In the genomic region with DNA sequence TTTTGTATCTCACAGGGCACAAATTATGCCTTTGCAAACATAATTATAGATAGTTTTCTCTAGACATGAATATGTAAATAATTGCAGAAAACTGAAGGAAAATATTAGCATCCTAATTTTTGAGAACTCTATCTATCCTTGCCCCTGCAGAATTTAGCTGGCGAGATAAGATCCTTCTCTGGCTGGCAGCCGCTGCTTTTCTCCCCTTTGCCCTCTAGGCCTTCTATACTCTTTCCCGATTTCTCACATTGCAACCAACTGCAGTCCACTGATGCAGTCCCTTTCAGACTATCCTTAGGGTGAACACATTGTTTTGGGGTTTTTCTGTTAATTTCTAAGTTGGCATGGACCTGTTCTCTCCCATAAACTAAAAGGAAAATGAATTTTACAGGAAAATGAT, we compare ENCODE assay signal across 2 cellular contexts.
TF ChIP-seq lines count a peak whose summit lies in the region.

No MANE protein-coding gene starts in this region.

TF ChIP-seq in SK-N-SH treated with all-trans-retinoic acid at 6 μM for 48 hours, 23 proteins besides CTCF, POLR2A, EP300 and RAD21 (continued from another document):
- TF ChIP-seq, protein P1, sequence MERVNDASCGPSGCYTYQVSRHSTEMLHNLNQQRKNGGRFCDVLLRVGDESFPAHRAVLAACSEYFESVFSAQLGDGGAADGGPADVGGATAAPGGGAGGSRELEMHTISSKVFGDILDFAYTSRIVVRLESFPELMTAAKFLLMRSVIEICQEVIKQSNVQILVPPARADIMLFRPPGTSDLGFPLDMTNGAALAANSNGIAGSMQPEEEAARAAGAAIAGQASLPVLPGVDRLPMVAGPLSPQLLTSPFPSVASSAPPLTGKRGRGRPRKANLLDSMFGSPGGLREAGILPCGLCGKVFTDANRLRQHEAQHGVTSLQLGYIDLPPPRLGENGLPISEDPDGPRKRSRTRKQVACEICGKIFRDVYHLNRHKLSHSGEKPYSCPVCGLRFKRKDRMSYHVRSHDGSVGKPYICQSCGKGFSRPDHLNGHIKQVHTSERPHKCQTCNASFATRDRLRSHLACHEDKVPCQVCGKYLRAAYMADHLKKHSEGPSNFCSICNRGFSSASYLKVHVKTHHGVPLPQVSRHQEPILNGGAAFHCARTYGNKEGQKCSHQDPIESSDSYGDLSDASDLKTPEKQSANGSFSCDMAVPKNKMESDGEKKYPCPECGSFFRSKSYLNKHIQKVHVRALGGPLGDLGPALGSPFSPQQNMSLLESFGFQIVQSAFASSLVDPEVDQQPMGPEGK (CRISPR knock-in tag; IDR thresholded peaks at IDR 0.05; ENCODE audit: borderline replicate concordance): no peak
- TF ChIP-seq TCF4 (CRISPR knock-in tag; IDR thresholded peaks at IDR 0.05; ENCODE audit: borderline replicate concordance) (no peak), ZNF565 (CRISPR knock-in tag; conservative IDR thresholded peaks at IDR 0.05; ENCODE audit: low read depth) (no peak), ZNF8 (CRISPR knock-in tag; IDR thresholded peaks at IDR 0.05) (no peak), ZC3H10 (CRISPR knock-in tag; IDR thresholded peaks at IDR 0.05) (no peak), TSHZ2 (CRISPR knock-in tag; IDR thresholded peaks at IDR 0.05) (no peak), ARNTL (CRISPR knock-in tag; IDR thresholded peaks at IDR 0.05; ENCODE audit: borderline replicate concordance, low read depth) (no peak), ZFP30 (CRISPR knock-in tag; IDR thresholded peaks at IDR 0.05) (no peak), POU6F1 (CRISPR knock-in tag; IDR thresholded peaks at IDR 0.05; ENCODE audit: borderline replicate concordance, low read depth) (no peak), CSDC2 (CRISPR knock-in tag; IDR thresholded peaks at IDR 0.05) (no peak), RARB (CRISPR knock-in tag; IDR thresholded peaks at IDR 0.05) (no peak), ZNF70 (CRISPR knock-in tag; IDR thresholded peaks at IDR 0.05) (no peak), OSR1 (CRISPR knock-in tag; IDR thresholded peaks at IDR 0.05) (no peak)

TF ChIP-seq in WTC11, 78 proteins besides CTCF, POLR2A, EP300 and RAD21:
- TF ChIP-seq ARID4B (CRISPR knock-in tag; IDR thresholded peaks at IDR 0.05; ENCODE audit: borderline replicate concordance): no peak
- TF ChIP-seq ZNF425 (CRISPR knock-in tag; conservative IDR thresholded peaks at IDR 0.05): no peak
- TF ChIP-seq, protein P2, sequence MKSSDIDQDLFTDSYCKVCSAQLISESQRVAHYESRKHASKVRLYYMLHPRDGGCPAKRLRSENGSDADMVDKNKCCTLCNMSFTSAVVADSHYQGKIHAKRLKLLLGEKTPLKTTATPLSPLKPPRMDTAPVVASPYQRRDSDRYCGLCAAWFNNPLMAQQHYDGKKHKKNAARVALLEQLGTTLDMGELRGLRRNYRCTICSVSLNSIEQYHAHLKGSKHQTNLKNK (CRISPR knock-in tag; IDR thresholded peaks at IDR 0.05): no peak
- TF ChIP-seq, protein P3, sequence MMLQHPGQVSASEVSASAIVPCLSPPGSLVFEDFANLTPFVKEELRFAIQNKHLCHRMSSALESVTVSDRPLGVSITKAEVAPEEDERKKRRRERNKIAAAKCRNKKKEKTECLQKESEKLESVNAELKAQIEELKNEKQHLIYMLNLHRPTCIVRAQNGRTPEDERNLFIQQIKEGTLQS (CRISPR knock-in tag; conservative IDR thresholded peaks at IDR 0.05): no peak
- no peak for TF ChIP-seq FOXK1 (CRISPR knock-in tag; IDR thresholded peaks at IDR 0.05)
- no peak for TF ChIP-seq TP53 (CRISPR knock-in tag; IDR thresholded peaks at IDR 0.05)
- no peak for TF ChIP-seq CREB1 (CRISPR knock-in tag; IDR thresholded peaks at IDR 0.05)
- no peak for TF ChIP-seq TEAD1 (CRISPR knock-in tag; IDR thresholded peaks at IDR 0.05)
- TF ChIP-seq EMX1 (CRISPR knock-in tag; IDR thresholded peaks at IDR 0.05): no peak
- TF ChIP-seq, protein P4, sequence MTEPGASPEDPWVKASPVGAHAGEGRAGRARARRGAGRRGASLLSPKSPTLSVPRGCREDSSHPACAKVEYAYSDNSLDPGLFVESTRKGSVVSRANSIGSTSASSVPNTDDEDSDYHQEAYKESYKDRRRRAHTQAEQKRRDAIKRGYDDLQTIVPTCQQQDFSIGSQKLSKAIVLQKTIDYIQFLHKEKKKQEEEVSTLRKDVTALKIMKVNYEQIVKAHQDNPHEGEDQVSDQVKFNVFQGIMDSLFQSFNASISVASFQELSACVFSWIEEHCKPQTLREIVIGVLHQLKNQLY (CRISPR knock-in tag; IDR thresholded peaks at IDR 0.05): no peak
- no peak for TF ChIP-seq ZNF423 (CRISPR knock-in tag; IDR thresholded peaks at IDR 0.05)
- no peak for TF ChIP-seq TEAD4 (CRISPR knock-in tag; IDR thresholded peaks at IDR 0.05)
- no peak for TF ChIP-seq NR1H2 (CRISPR knock-in tag; IDR thresholded peaks at IDR 0.05)
- TF ChIP-seq SOX15 (CRISPR knock-in tag; IDR thresholded peaks at IDR 0.05): no peak
- TF ChIP-seq TCF7 (CRISPR knock-in tag; IDR thresholded peaks at IDR 0.05; ENCODE audit: low read depth): no peak
- TF ChIP-seq RORB (CRISPR knock-in tag; IDR thresholded peaks at IDR 0.05): no peak
- TF ChIP-seq, protein P5, sequence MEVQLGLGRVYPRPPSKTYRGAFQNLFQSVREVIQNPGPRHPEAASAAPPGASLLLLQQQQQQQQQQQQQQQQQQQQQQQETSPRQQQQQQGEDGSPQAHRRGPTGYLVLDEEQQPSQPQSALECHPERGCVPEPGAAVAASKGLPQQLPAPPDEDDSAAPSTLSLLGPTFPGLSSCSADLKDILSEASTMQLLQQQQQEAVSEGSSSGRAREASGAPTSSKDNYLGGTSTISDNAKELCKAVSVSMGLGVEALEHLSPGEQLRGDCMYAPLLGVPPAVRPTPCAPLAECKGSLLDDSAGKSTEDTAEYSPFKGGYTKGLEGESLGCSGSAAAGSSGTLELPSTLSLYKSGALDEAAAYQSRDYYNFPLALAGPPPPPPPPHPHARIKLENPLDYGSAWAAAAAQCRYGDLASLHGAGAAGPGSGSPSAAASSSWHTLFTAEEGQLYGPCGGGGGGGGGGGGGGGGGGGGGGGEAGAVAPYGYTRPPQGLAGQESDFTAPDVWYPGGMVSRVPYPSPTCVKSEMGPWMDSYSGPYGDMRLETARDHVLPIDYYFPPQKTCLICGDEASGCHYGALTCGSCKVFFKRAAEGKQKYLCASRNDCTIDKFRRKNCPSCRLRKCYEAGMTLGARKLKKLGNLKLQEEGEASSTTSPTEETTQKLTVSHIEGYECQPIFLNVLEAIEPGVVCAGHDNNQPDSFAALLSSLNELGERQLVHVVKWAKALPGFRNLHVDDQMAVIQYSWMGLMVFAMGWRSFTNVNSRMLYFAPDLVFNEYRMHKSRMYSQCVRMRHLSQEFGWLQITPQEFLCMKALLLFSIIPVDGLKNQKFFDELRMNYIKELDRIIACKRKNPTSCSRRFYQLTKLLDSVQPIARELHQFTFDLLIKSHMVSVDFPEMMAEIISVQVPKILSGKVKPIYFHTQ (CRISPR knock-in tag; IDR thresholded peaks at IDR 0.05): no peak
- no peak for TF ChIP-seq HMGA2 (CRISPR knock-in tag; IDR thresholded peaks at IDR 0.05)
- TF ChIP-seq, protein P6, sequence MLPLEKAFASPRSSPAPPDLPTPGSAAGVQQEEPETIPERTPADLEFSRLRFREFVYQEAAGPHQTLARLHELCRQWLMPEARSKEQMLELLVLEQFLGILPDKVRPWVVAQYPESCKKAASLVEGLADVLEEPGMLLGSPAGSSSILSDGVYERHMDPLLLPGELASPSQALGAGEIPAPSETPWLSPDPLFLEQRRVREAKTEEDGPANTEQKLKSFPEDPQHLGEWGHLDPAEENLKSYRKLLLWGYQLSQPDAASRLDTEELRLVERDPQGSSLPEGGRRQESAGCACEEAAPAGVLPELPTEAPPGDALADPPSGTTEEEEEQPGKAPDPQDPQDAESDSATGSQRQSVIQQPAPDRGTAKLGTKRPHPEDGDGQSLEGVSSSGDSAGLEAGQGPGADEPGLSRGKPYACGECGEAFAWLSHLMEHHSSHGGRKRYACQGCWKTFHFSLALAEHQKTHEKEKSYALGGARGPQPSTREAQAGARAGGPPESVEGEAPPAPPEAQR (CRISPR knock-in tag; IDR thresholded peaks at IDR 0.05): no peak
